ENCODE assay signal across 14 cellular contexts in genomic region chr4:66048861-66049260, GRCh38.
A peak's percentile ranks its signal among the peaks of the same experiment; 100 is the strongest.
DNase-seq lines count a peak whose midpoint lies in the region; ATAC-seq and TF ChIP-seq lines count a peak whose summit lies in the region.
"Had no signal": no experiment of that assay in that cellular context is flagged by ENCODE, and none has a peak within 500 bp of the region (broad histone marks: within the 10 kb centered on the region; RNA-seq: fewer than 3 reads in every experiment).

No MANE protein-coding gene starts in this region.

- no peaks in the 10 kb centered on the region for H3K27me3 Mint-ChIP-seq in neural progenitor cell (ENCODE audit: insufficient read depth, low read depth)
- H3K27me3 Mint-ChIP-seq: B cell; CD4-positive, alpha-beta T cell had no signal

- H3K4me1 ChIP-seq in DND-41 (ENCODE audit: insufficient read depth, low read length) (no peaks in the 10 kb centered on the region), neural progenitor cell (peaks cover 5% of the 10 kb centered on the region)

- in situ Hi-C loops in brain microvascular endothelial cell (cut with HindIII; ENCODE audit: low pct_ligation_motif_present, low sequenced_read_pairs): no loop called here

- intact Hi-C loops in head of caudate nucleus (cut with DNase I): no loop called here

- H3K36me3 ChIP-seq in DND-41 (ENCODE audit: insufficient read depth, low read length) (no peaks in the 10 kb centered on the region), brain microvascular endothelial cell (replicated peaks) (no peaks in the 10 kb centered on the region), neural progenitor cell (no peaks in the 10 kb centered on the region)

- no peaks in the 10 kb centered on the region for H3K79me2 ChIP-seq in DND-41 (ENCODE audit: insufficient read depth, low read length)
- H3K79me2 ChIP-seq in neural progenitor cell (ENCODE audit: low read depth): no peaks in the 10 kb centered on the region

- H3K9ac ChIP-seq in DND-41 (ENCODE audit: low read depth, low read length): no peak overlapping the region
- no peak overlapping the region for H3K9ac ChIP-seq in neural progenitor cell

- H2AFZ ChIP-seq in DND-41 (ENCODE audit: low read depth, low read length) (0 out of 2 replicates have a peak overlapping the region, but pooled peaks have one; percentile 10), neural progenitor cell (replicated peaks) (peak overlapping the region; percentile 53)
- H2AFZ ChIP-seq: PC-9 had no signal

- no peak overlapping the region for H3K4me2 ChIP-seq in DND-41 (ENCODE audit: insufficient read depth, low read length)
- no peak overlapping the region for H3K4me2 ChIP-seq in neural progenitor cell
- H3K4me2 ChIP-seq: PC-9 had no signal

- H3K27ac ChIP-seq in DND-41 (ENCODE audit: low read length): no peak overlapping the region
- H3K27ac ChIP-seq in brain microvascular endothelial cell: no peak overlapping the region
- H3K27ac ChIP-seq in neural progenitor cell: no peak overlapping the region
- H3K27ac ChIP-seq: PC-9 had no signal

- H3K27me3 ChIP-seq in DND-41 (ENCODE audit: insufficient read depth, low read length, poor library complexity): no peaks in the 10 kb centered on the region
- H3K27me3 ChIP-seq in brain microvascular endothelial cell (replicated peaks): no peaks in the 10 kb centered on the region
- H3K27me3 ChIP-seq in neural progenitor cell: no peaks in the 10 kb centered on the region

- TF ChIP-seq CTCF in DND-41 (IDR thresholded peaks at IDR 0.05; ENCODE audit: borderline replicate concordance, extremely low read depth, low read length, poor library complexity, severe bottlenecking) (no peak), brain microvascular endothelial cell (IDR thresholded peaks at IDR 0.05; ENCODE audit: low read depth, low read length, missing control alignments) (no peak), neural progenitor cell (IDR thresholded peaks at IDR 0.05) (no peak)

- no peaks in the 10 kb centered on the region for H3F3A ChIP-seq in neural progenitor cell (ENCODE audit: low read depth)

- DNase-seq in DND-41 (no peak), NCI-H2171 (lab: John Stamatoyannopoulos, UW) (peak; percentile 39), brain microvascular endothelial cell (peak; percentile 14), neural progenitor cell (ENCODE audit: low spot score) (no peak), head of caudate nucleus (no peak), mesenteric fat pad (ENCODE audit: low spot score) (no peak)
- DNase-seq: ACHN; CD4-positive, alpha-beta T cell; NCI-H187 treated with DMSO at 0.1 percent for 48 hours; NCI-H226; NCI-H526 treated with DMSO at 0.1 percent for 48 hours; PC-9 had no signal

- H3K4me1 Mint-ChIP-seq in neural progenitor cell: peaks cover 4% of the 10 kb centered on the region
- H3K4me1 Mint-ChIP-seq: B cell had no signal

- H3K4me3 Mint-ChIP-seq in neural progenitor cell: no peak overlapping the region
- H3K4me3 Mint-ChIP-seq: B cell; CD4-positive, alpha-beta T cell had no signal

- H3K36me3 Mint-ChIP-seq in neural progenitor cell: no peaks in the 10 kb centered on the region

- H3K4me3 ChIP-seq in DND-41 (ENCODE audit: low read depth in 1 of 2, low read length in 2 of 2): no peak overlapping the region
- no peak overlapping the region for H3K4me3 ChIP-seq in brain microvascular endothelial cell (ENCODE audit: low read depth, low read length)
- no peak overlapping the region for H3K4me3 ChIP-seq in neural progenitor cell
- H3K4me3 ChIP-seq: PC-9 had no signal

- H3K9me3 Mint-ChIP-seq in neural progenitor cell: no peaks in the 10 kb centered on the region

- H3K27ac Mint-ChIP-seq in neural progenitor cell: peak overlapping the region; percentile 10
- H3K27ac Mint-ChIP-seq: B cell; CD4-positive, alpha-beta T cell had no signal

- H3K9me3 ChIP-seq in DND-41 (ENCODE audit: insufficient read depth, low read length, severe bottlenecking): no peaks in the 10 kb centered on the region
- H3K9me3 ChIP-seq in neural progenitor cell (ENCODE audit: low read depth): no peaks in the 10 kb centered on the region

- no peaks in the 10 kb centered on the region for H4K20me1 ChIP-seq in DND-41 (ENCODE audit: insufficient read depth, low read length)
- no peaks in the 10 kb centered on the region for H4K20me1 ChIP-seq in neural progenitor cell (ENCODE audit: low read depth)

- ATAC-seq in DND-41 (ENCODE audit: insufficient read depth, low read depth) (no peak), HG02571 (IDR thresholded peaks at IDR 0.05; ENCODE audit: unreplicated experiment) (no peak)

Comparison
In these comparisons a context has a peak if more than half of its experiments do, and no peak if none do; other contexts are left out.
1. DNase-seq: peak in NCI-H2171 (single experiment) and brain microvascular endothelial cell (single experiment); none in DND-41 (single experiment), neural progenitor cell (single experiment), head of caudate nucleus (0 of 42) and mesenteric fat pad (single experiment).